ENCODE assay signal across 24 cellular contexts in the genomic region with DNA sequence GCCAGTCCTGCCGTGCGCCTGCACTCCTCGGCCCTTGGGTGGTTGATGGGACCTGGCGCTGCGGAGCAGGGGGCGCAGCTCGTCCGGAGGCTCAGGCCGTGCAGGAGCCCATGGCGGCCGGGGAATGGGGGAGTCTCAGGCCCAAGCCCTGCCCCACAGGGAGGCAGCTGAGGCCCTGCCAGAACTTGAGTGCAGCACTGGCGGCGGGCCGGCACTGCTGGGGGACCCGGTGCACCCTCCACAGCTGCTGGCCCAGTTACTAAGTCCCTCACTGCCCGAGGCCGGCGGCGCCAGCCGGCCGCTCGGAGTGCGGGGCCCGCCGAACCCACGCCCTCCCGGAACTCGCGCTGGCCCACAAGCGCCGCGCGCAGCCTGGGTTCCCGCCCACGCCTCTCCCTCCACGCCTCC.
"Had no signal": no experiment of that assay in that cellular context is flagged by ENCODE, and none has a peak within 500 bp of the region (broad histone marks: within the 10 kb centered on the region; RNA-seq: fewer than 3 reads in every experiment).

No MANE protein-coding gene starts in this region.

- H3K36me3 ChIP-seq: suprapubic skin, thyroid gland had no signal

- H3K4me1 Mint-ChIP-seq: mesothelial cell of epicardium; neural crest cell; stimulated activated memory B cell treated with anti-CD40 and anti-IgM and Interleukin-4, amounts not matched to agents 10 μg/mL and 1 μg/mL and 100 μg/mL, for 72 hours had no signal

- H3K27me3 Mint-ChIP-seq: naive B cell; natural killer cell treated with Interleukin-12 subunit alpha and Interleukin-12 subunit beta and Interleukin-15 and Interleukin-18, amount 100 ng/mL, for 72 hours; progenitor cell of endocrine pancreas; stimulated activated memory B cell treated with anti-CD40 and anti-IgM and Interleukin-4, amounts not matched to agents 10 μg/mL and 1 μg/mL and 100 μg/mL, for 72 hours; stimulated activated naive CD8-positive, alpha-beta T cell treated with anti-CD3 and anti-CD28 coated beads, Interleukin-15, Interleukin-2, amounts not matched to agents 100 ng/mL and 50 ng/mL, for 24 hours had no signal

- DNase-seq: caudate nucleus; cerebellar nuclear complex; dorsolateral prefrontal cortex; effector CD4-positive, alpha-beta T cell; head of caudate nucleus; left ventricle myocardium superior; mesenchymal stem cell; naive B cell; stimulated activated CD4-positive, alpha-beta T cell treated with anti-CD3 and anti-CD28 coated beads, Interleukin-2, amount 100 ng/mL, for 24 hours; stimulated activated CD4-positive, alpha-beta T cell treated with anti-CD3 and anti-CD28 coated beads, Interleukin-4, amount 100 ng/mL, for 24 hours; thyroid gland; trophoblast cell had no signal

- H3K4me1 ChIP-seq: parathyroid adenoma, suprapubic skin, thyroid gland had no signal

- H3K27me3 ChIP-seq: dorsolateral prefrontal cortex, hepatocyte, suprapubic skin, thyroid gland had no signal

- H3K9me3 ChIP-seq: suprapubic skin, thyroid gland had no signal

- H3K36me3 Mint-ChIP-seq: mesothelial cell of epicardium; naive B cell; natural killer cell treated with Interleukin-12 subunit alpha and Interleukin-12 subunit beta and Interleukin-15 and Interleukin-18, amount 100 ng/mL, for 72 hours; stimulated activated memory B cell treated with anti-CD40 and anti-IgM and Interleukin-4, amounts not matched to agents 10 μg/mL and 1 μg/mL and 100 μg/mL, for 72 hours had no signal

- H3K4me3 Mint-ChIP-seq: mesothelial cell of epicardium; naive B cell; natural killer cell treated with Interleukin-12 subunit alpha and Interleukin-12 subunit beta and Interleukin-15 and Interleukin-18, amount 100 ng/mL, for 72 hours; neural crest cell; stimulated activated memory B cell treated with anti-CD40 and anti-IgM and Interleukin-4, amounts not matched to agents 10 μg/mL and 1 μg/mL and 100 μg/mL, for 72 hours; stimulated activated naive CD8-positive, alpha-beta T cell treated with anti-CD3 and anti-CD28 coated beads, Interleukin-15, Interleukin-2, amounts not matched to agents 100 ng/mL and 50 ng/mL, for 24 hours had no signal

- H3K4me3 ChIP-seq: dorsolateral prefrontal cortex, hepatocyte, mucosa of descending colon, smooth muscle cell, suprapubic skin, thyroid gland had no signal

- ATAC-seq: left ventricle myocardium superior; mucosa of descending colon; natural killer cell treated with Interleukin-12 subunit alpha and Interleukin-12 subunit beta and Interleukin-15 and Interleukin-18, amount 100 ng/mL, for 72 hours; sciatic nerve; stimulated activated memory B cell treated with anti-CD40 and anti-IgM and Interleukin-4, amounts not matched to agents 10 μg/mL and 1 μg/mL and 100 μg/mL, for 72 hours had no signal

- H3K27ac ChIP-seq: dorsolateral prefrontal cortex, hepatocyte, parathyroid adenoma, suprapubic skin, thyroid gland had no signal

- H3K27ac Mint-ChIP-seq: mesothelial cell of epicardium; naive B cell; natural killer cell treated with Interleukin-12 subunit alpha and Interleukin-12 subunit beta and Interleukin-15 and Interleukin-18, amount 100 ng/mL, for 72 hours; progenitor cell of endocrine pancreas; stimulated activated memory B cell treated with anti-CD40 and anti-IgM and Interleukin-4, amounts not matched to agents 10 μg/mL and 1 μg/mL and 100 μg/mL, for 72 hours; stimulated activated naive CD8-positive, alpha-beta T cell treated with anti-CD3 and anti-CD28 coated beads, Interleukin-15, Interleukin-2, amounts not matched to agents 100 ng/mL and 50 ng/mL, for 24 hours had no signal

- H3K9me3 Mint-ChIP-seq: natural killer cell treated with Interleukin-12 subunit alpha and Interleukin-12 subunit beta and Interleukin-15 and Interleukin-18, amount 100 ng/mL, for 72 hours; neural crest cell had no signal
